Comparison of ENCODE assay signal across 24 cellular contexts in genomic region chr19:58084596-58085347, GRCh38. TPM values are rescaled to one million over a fixed set of nuclear protein-coding genes. Genes with fewer than 3 reads are reported as not detected.
"Had no signal": no experiment of that assay in that cellular context is flagged by ENCODE, and none has a peak within 500 bp of the region (broad histone marks: within the 10 kb centered on the region; RNA-seq: fewer than 3 reads in every experiment).

No MANE protein-coding gene starts in this region.

- H3K27ac ChIP-seq: brain microvascular endothelial cell, cardiac muscle cell had no signal

- DNase-seq: activated B cell treated with CpG ODN at 0.5 μM for 24 hours; activated CD4-positive, alpha-beta memory T cell treated with anti-CD3 and anti-CD28 coated beads for 36 hours; activated CD4-positive, alpha-beta T cell treated with anti-CD3 and anti-CD28 coated beads for 1 hour; activated CD4-positive, alpha-beta T cell treated with anti-CD3 and anti-CD28 coated beads, Interleukin-2, amount 10 ng/mL, durations not matched to agents 24 days and 14 days; activated CD8-positive, alpha-beta memory T cell treated with anti-CD3 and anti-CD28 coated beads for 24 hours; activated gamma-delta T cell; activated naive CD4-positive, alpha-beta T cell treated with anti-CD3 and anti-CD28 coated beads for 36 hours; activated T-cell treated with anti-CD3 and anti-CD28 coated beads, Interleukin-2, amount 50 U/mL, for 4 hours; amygdala; brain microvascular endothelial cell; MG63; MV-4-11; NCI-H1092 treated with DMSO at 0.1 percent for 48 hours; NCI-H1417 treated with DMSO at 0.1 percent for 48 hours; NCI-H1694 treated with DMSO at 0.1 percent for 48 hours; NCI-H2029 treated with DMSO at 0.1 percent for 48 hours; NCI-H446; NCI-H524; PC-3; SIG-M5; T-helper 17 cell; T-helper 9 cell had no signal

- H3K4me3 ChIP-seq: cardiac muscle cell, MG63 had no signal

- ATAC-seq: activated T-cell treated with anti-CD3 and anti-CD28 coated beads, Interleukin-2, amount 50 U/mL, for 4 hours; activated T-helper 17 cell treated with anti-CD3 and anti-CD28 coated beads, Interleukin-2, amount 50 U/mL, for 72 hours; PC-3; T-helper 17 cell had no signal

- H3K27me3 ChIP-seq: brain microvascular endothelial cell, cardiac muscle cell, MG63 had no signal

- H3K36me3 ChIP-seq: brain microvascular endothelial cell, MG63 had no signal

RNA-seq across cellular contexts. Expression of gene ZNF135, which starts 25.7 kb away (rescaled TPM):
- total RNA-seq: activated CD4-positive, alpha-beta T cell treated with anti-CD3 and anti-CD28 coated beads, Interleukin-2, amount 10 ng/mL, durations not matched to agents 24 days and 14 days; PC-3 had no signal

RNA-seq across cellular contexts. Expression of gene ZSCAN1, which starts 50.9 kb away (rescaled TPM):
- total RNA-seq: activated B cell treated with CpG ODN at 0.5 μM for 24 hours; activated CD4-positive, alpha-beta memory T cell treated with anti-CD3 and anti-CD28 coated beads for 36 hours; activated CD4-positive, alpha-beta T cell treated with anti-CD3 and anti-CD28 coated beads, Interleukin-2, amount 10 ng/mL, durations not matched to agents 24 days and 14 days; activated naive CD4-positive, alpha-beta T cell treated with anti-CD3 and anti-CD28 coated beads for 36 hours; activated T-cell treated with anti-CD3 and anti-CD28 coated beads, Interleukin-2, amount 50 U/mL, for 4 hours; activated T-helper 17 cell treated with anti-CD3 and anti-CD28 coated beads, Interleukin-2, amount 50 U/mL, for 72 hours; PC-3; T-helper 17 cell had no signal
